In genomic region chr17:44184212-44184810, GRCh38 we compare ENCODE assay signal across 12 cellular contexts. TPM values are rescaled to one million over a fixed set of nuclear protein-coding genes. Genes with fewer than 3 reads are reported as not detected.
DNase-seq lines count a peak whose midpoint lies in the region; ATAC-seq and TF ChIP-seq lines count a peak whose summit lies in the region.
"Had no signal": no experiment of that assay in that cellular context is flagged by ENCODE, and none has a peak within 500 bp of the region (broad histone marks: within the 10 kb centered on the region; RNA-seq: fewer than 3 reads in every experiment).

No MANE protein-coding gene starts in this region.

- no peak for DNase-seq in CD4-positive, alpha-beta T cell
- DNase-seq in HCT116 (ENCODE audit: low read depth, low spot score) (no peak), COR-L47 (lab: John Stamatoyannopoulos, UW) (no peak), uterus (no peak)
- no peak for DNase-seq in activated CD8-positive, alpha-beta T cell treated with anti-CD3 and anti-CD28 coated beads for 36 hours
- DNase-seq: activated CD4-positive, CD25-positive, alpha-beta regulatory T cell treated with anti-CD3 and anti-CD28 coated beads, Interleukin-2, amount 50 U/mL, for 72 hours; substantia nigra had no signal

- TF ChIP-seq POLR2A in HCT116 (IDR thresholded peaks at IDR 0.05; ENCODE audit: borderline replicate concordance, extremely low read depth, insufficient read depth, insufficient read length) (no peak), uterus (IDR thresholded peaks at IDR 0.05) (no peak)

- no TSS peak for BruUV-seq in HCT116 (replicated peaks; lab: Mats Ljungman, UMichigan)

- no peak overlapping the region for H3K27ac Mint-ChIP-seq in CD4-positive, alpha-beta T cell
- H3K27ac Mint-ChIP-seq in activated CD8-positive, alpha-beta T cell treated with anti-CD3 and anti-CD28 coated beads for 36 hours: no peak overlapping the region
- no peak overlapping the region for H3K27ac Mint-ChIP-seq in nephron

- H3K36me3 ChIP-seq in HCT116 (ENCODE audit: control insufficient read depth in 1 of 2, insufficient read depth in 2 of 2, low read length in 2 of 2): peaks cover 15 to 17% of the 10 kb centered on the region in 2 experiments; a peak in 3 of 4 replicates
- no peaks in the 10 kb centered on the region for H3K36me3 ChIP-seq in uterus

- H3K79me2 ChIP-seq in HCT116 (ENCODE audit: insufficient read depth, low read length): peaks cover 63% of the 10 kb centered on the region

- intact Hi-C loops in CD4-positive, alpha-beta T cell (cut with DNase I, micrococcal nuclease): no loop called here
- intact Hi-C loops in HCT116 (cut with micrococcal nuclease) (no loop called here), uterus (cut with DNase I; ENCODE audit: low total_unique reads) (no loop called here)
- intact Hi-C loops in activated CD8-positive, alpha-beta T cell treated with anti-CD3 and anti-CD28 coated beads for 36 hours (cut with micrococcal nuclease): no loop called here

- peak overlapping the region; percentile 98 for H3K4me3 Mint-ChIP-seq in CD4-positive, alpha-beta T cell
- peak overlapping the region; percentile 100 for H3K4me3 Mint-ChIP-seq in activated CD8-positive, alpha-beta T cell treated with anti-CD3 and anti-CD28 coated beads for 36 hours
- H3K4me3 Mint-ChIP-seq in nephron: peak overlapping the region; percentile 44 to 63 (median 57)

- TF ChIP-seq RAD21 in HCT116 (IDR thresholded peaks at IDR 0.05; ENCODE audit: low read depth): no peak

- H4K20me1 ChIP-seq in HCT116 (ENCODE audit: insufficient read depth): no peaks in the 10 kb centered on the region

- H3K4me2 ChIP-seq in HCT116 (ENCODE audit: low read length): peak overlapping the region; percentile 69; the same call in 1 of the 2 replicates

- no peak overlapping the region for H3K9ac ChIP-seq in HCT116 (ENCODE audit: low read length)

- CTCF ChIA-PET in CD4-positive, alpha-beta T cell (lab: Charles Lee): interaction anchor here (1.0 to 6.5 kb wide), 3 partner anchors 16 to 147 kb away, joined by 3 to 37 read pairs (median 6); no protein-coding TSS in a partner anchor
- CTCF ChIA-PET in HCT116 (lab: Charles Lee): interaction anchor here (1.4 kb wide), 1 partner anchor 161 kb away, joined by 4 read pairs; the partner anchor contains the start of gene GRN
- CTCF ChIA-PET in activated CD8-positive, alpha-beta T cell treated with anti-CD3 and anti-CD28 coated beads for 36 hours (lab: Charles Lee): interaction anchor here (0.7 to 3.3 kb wide), 11 partner anchors 13 to 179 kb away, joined by 3 to 25 read pairs (median 4); partner anchors contain the start of genes ASB16, FAM171A2 and GRN

- RAD21 ChIA-PET in HCT116 (lab: Charles Lee; ENCODE audit: low non-redundant PET in 1 of 2, low total read pairs in 2 of 2, uncharacterized antibody in 2 of 2, unreplicated experiment in 2 of 2): interaction anchor here in 1 of 2 experiments (0.6 kb wide), 1 partner anchor 23 kb away, joined by 3 read pairs; no protein-coding TSS in a partner anchor

- H3K27ac ChIP-seq in CD4-positive, alpha-beta T cell (ENCODE audit: low read depth, low read length): no peak overlapping the region
- no peak overlapping the region; the same call in 1 of the 2 replicates for H3K27ac ChIP-seq in HCT116 (ENCODE audit: low read depth, low read length)
- H3K27ac ChIP-seq in uterus: no peak overlapping the region
- H3K27ac ChIP-seq: gastroesophageal sphincter had no signal

- peaks cover 38% of the 10 kb centered on the region for H3K36me3 Mint-ChIP-seq in CD4-positive, alpha-beta T cell (ENCODE audit: low read depth)
- peaks cover 20% of the 10 kb centered on the region for H3K36me3 Mint-ChIP-seq in activated CD8-positive, alpha-beta T cell treated with anti-CD3 and anti-CD28 coated beads for 36 hours (ENCODE audit: low read depth)
- peaks cover 18% of the 10 kb centered on the region for H3K36me3 Mint-ChIP-seq in nephron (ENCODE audit: low read depth)

- no peak overlapping the region for H2AFZ ChIP-seq in HCT116 (ENCODE audit: low read depth, low read length, poor library complexity, severe bottlenecking)

- H3K9me3 ChIP-seq in CD4-positive, alpha-beta T cell (ENCODE audit: control insufficient read depth, low read length): no peaks in the 10 kb centered on the region
- no peaks in the 10 kb centered on the region for H3K9me3 ChIP-seq in HCT116 (ENCODE audit: control insufficient read depth in 1 of 2, insufficient read depth in 1 of 2, low read depth in 1 of 2, low read length in 2 of 2)
- H3K9me3 ChIP-seq in uterus: no peaks in the 10 kb centered on the region
- H3K9me3 ChIP-seq: gastroesophageal sphincter had no signal

- no peaks in the 10 kb centered on the region for H3K9me2 ChIP-seq in HCT116 (ENCODE audit: insufficient read depth)

- H3K27me3 ChIP-seq in CD4-positive, alpha-beta T cell (ENCODE audit: control insufficient read depth, insufficient read depth, low read length): no peaks in the 10 kb centered on the region
- H3K27me3 ChIP-seq in HCT116 (ENCODE audit: insufficient read depth, low read length) (no peaks in the 10 kb centered on the region), uterus (no peaks in the 10 kb centered on the region)
- H3K27me3 ChIP-seq: gastroesophageal sphincter had no signal

- POLR2A ChIA-PET in CD4-positive, alpha-beta T cell (lab: Charles Lee): interaction anchor here (1.4 to 5.5 kb wide), 3 partner anchors 16 to 36 kb away, joined by 4 to 99 read pairs (median 92); partner anchors contain the start of genes ATXN7L3 and UBTF
- POLR2A ChIA-PET in HCT116 (lab: Charles Lee): interaction anchor here (0.8 to 1.7 kb wide), 2 partner anchors 12 to 14 kb away, joined by 3 to 5 read pairs; partner anchors contain the start of gene ASB16
- POLR2A ChIA-PET in activated CD8-positive, alpha-beta T cell treated with anti-CD3 and anti-CD28 coated beads for 36 hours (lab: Charles Lee): interaction anchor here (1.0 to 4.8 kb wide), 4 partner anchors 7 to 118 kb away, joined by 3 to 37 read pairs (median 4); partner anchors contain the start of genes ASB16 and LSM12

- no peak for TF ChIP-seq CTCF in CD4-positive, alpha-beta T cell (IDR thresholded peaks at IDR 0.05)
- TF ChIP-seq CTCF in HCT116 (IDR thresholded peaks at IDR 0.05 in 2 of 3, conservative IDR thresholded peaks at IDR 0.05 in 1 of 3; ENCODE audit: borderline replicate concordance in 1 of 3, insufficient read depth in 1 of 3, low read depth in 2 of 3, low read length in 2 of 3) (0 out of 6 replicates have a peak, but pooled peaks of 1 of the 3 experiments have one; percentile 5), nephron (IDR thresholded peaks at IDR 0.05; ENCODE audit: unreplicated experiment in 3 of 3) (no peak), uterus (IDR thresholded peaks at IDR 0.05) (no peak)
- no peak for TF ChIP-seq CTCF in activated CD8-positive, alpha-beta T cell treated with anti-CD3 and anti-CD28 coated beads for 36 hours (IDR thresholded peaks at IDR 0.05)

- H3K4me1 Mint-ChIP-seq in CD4-positive, alpha-beta T cell (ENCODE audit: low read depth): peaks cover 45% of the 10 kb centered on the region
- H3K4me1 Mint-ChIP-seq in activated CD8-positive, alpha-beta T cell treated with anti-CD3 and anti-CD28 coated beads for 36 hours (ENCODE audit: low read depth): peaks cover 33% of the 10 kb centered on the region
- H3K4me1 Mint-ChIP-seq in nephron: peaks cover 36% of the 10 kb centered on the region

- no peak for ATAC-seq in CD4-positive, alpha-beta T cell (ENCODE audit: poor library complexity)
- ATAC-seq in HCT116 (no peak), HG03039 (IDR thresholded peaks at IDR 0.05; ENCODE audit: unreplicated experiment) (no peak)
- no peak for ATAC-seq in activated CD8-positive, alpha-beta T cell treated with anti-CD3 and anti-CD28 coated beads for 36 hours
- ATAC-seq: gastroesophageal sphincter had no signal

- H3K4me3 ChIP-seq in HCT116 (replicated peaks in 1 of 2; ENCODE audit: low read depth in 1 of 2, low read length in 2 of 2) (no peak overlapping the region; a peak in 1 of 4 replicates), uterus (no peak overlapping the region)
- H3K4me3 ChIP-seq: gastroesophageal sphincter had no signal

- no peaks in the 10 kb centered on the region for H3K9me3 Mint-ChIP-seq in CD4-positive, alpha-beta T cell
- no peaks in the 10 kb centered on the region for H3K9me3 Mint-ChIP-seq in activated CD8-positive, alpha-beta T cell treated with anti-CD3 and anti-CD28 coated beads for 36 hours
- peaks cover 3% of the 10 kb centered on the region for H3K9me3 Mint-ChIP-seq in nephron

- peaks cover 7 to 20% of the 10 kb centered on the region in 2 experiments; a peak in 3 of 4 replicates for H3K4me1 ChIP-seq in HCT116 (ENCODE audit: control insufficient read depth in 1 of 2, insufficient read depth in 2 of 2, low read length in 2 of 2)
- peaks cover 0 to 22% of the 10 kb centered on the region in 2 donors for H3K4me1 ChIP-seq in uterus

- H3K27me3 Mint-ChIP-seq in CD4-positive, alpha-beta T cell: no peaks in the 10 kb centered on the region
- H3K27me3 Mint-ChIP-seq in activated CD8-positive, alpha-beta T cell treated with anti-CD3 and anti-CD28 coated beads for 36 hours: no peaks in the 10 kb centered on the region
- H3K27me3 Mint-ChIP-seq in nephron (ENCODE audit: low read depth): no peaks in the 10 kb centered on the region

RNA-seq across cellular contexts. Expression of gene TMUB2, which starts 2.5 kb away (rescaled TPM):
- 10 to 100 TPM; 33.3 to 34.8 TPM for total RNA-seq in CD4-positive, alpha-beta T cell
- total RNA-seq in HCT116 (2021; ENCODE audit: unreplicated experiment) (25.1 TPM), uterus (10 to 100 TPM in 3 of 4 donors, 1 to 10 TPM in 1; 7.4 to 41.8 (median 32.6) TPM)
- 23.8 and 26.2 TPM in 2 replicates for polyA plus RNA-seq in HCT116 (2012)
- total RNA-seq in activated CD8-positive, alpha-beta T cell treated with anti-CD3 and anti-CD28 coated beads for 36 hours: 10 to 100 TPM; 17.5 TPM

RNA-seq across cellular contexts. Expression of gene ASB16, which starts 13.8 kb away (rescaled TPM):
- under 1 TPM in 1 of 2 experiments, not detected in 1; 0.11 TPM for total RNA-seq in CD4-positive, alpha-beta T cell
- total RNA-seq in HCT116 (2021; ENCODE audit: unreplicated experiment): 0.37 TPM
- 0.50 and 0.72 TPM in 2 replicates for polyA plus RNA-seq in HCT116 (2012)
- under 1 TPM; 0.18 to 0.27 TPM for total RNA-seq in activated CD8-positive, alpha-beta T cell treated with anti-CD3 and anti-CD28 coated beads for 36 hours
- total RNA-seq in uterus: 1 to 10 TPM in 2 of 4 donors, under 1 TPM in 1, not detected in 1; 0.14 to 2.3 (median 1.3) TPM
- total RNA-seq: Daoy had no signal
- polyA plus RNA-seq: BJ had no signal

RNA-seq across cellular contexts. Expression of gene ATXN7L3, which starts 15.4 kb away (rescaled TPM):
- total RNA-seq in CD4-positive, alpha-beta T cell: 10 to 100 TPM; 85.2 to 99.2 TPM
- total RNA-seq in HCT116 (2021; ENCODE audit: unreplicated experiment) (86.7 TPM), uterus (10 to 100 TPM in 3 of 4 donors, 1 to 10 TPM in 1; 4.6 to 98.4 (median 36.2) TPM)
- polyA plus RNA-seq in HCT116 (2012): 47.9 and 51.0 TPM in 2 replicates
- total RNA-seq in activated CD8-positive, alpha-beta T cell treated with anti-CD3 and anti-CD28 coated beads for 36 hours: 10 to 100 TPM; 58.1 to 62.3 TPM

RNA-seq across cellular contexts. Expression of gene UBTF, which starts 35.2 kb away (rescaled TPM):
- 100 to 1,000 TPM; 148 to 158 TPM for total RNA-seq in CD4-positive, alpha-beta T cell
- total RNA-seq in HCT116 (2021; ENCODE audit: unreplicated experiment) (84.3 TPM), uterus (100 to 1,000 TPM in 1 of 4 donors, 10 to 100 TPM in 3; 17.4 to 124 (median 72.9) TPM)
- 43.2 and 52.2 TPM in 2 replicates for polyA plus RNA-seq in HCT116 (2012)
- 100 to 1,000 TPM; 129 to 135 TPM for total RNA-seq in activated CD8-positive, alpha-beta T cell treated with anti-CD3 and anti-CD28 coated beads for 36 hours

RNA-seq across cellular contexts. Expression of gene HROB, which starts 42.6 kb away (rescaled TPM):
- 1 to 10 TPM; 1.6 TPM for total RNA-seq in CD4-positive, alpha-beta T cell
- total RNA-seq in HCT116 (2021; ENCODE audit: unreplicated experiment) (14.3 TPM), uterus (1 to 10 TPM in 2 of 4 donors, not detected in 2; 1.6 to 2.4 TPM)
- 8.5 and 11.7 TPM in 2 replicates for polyA plus RNA-seq in HCT116 (2012)
- total RNA-seq in activated CD8-positive, alpha-beta T cell treated with anti-CD3 and anti-CD28 coated beads for 36 hours: 10 to 100 TPM; 16.8 to 17.9 TPM
